6 cellular contexts compared by ENCODE assay signal in genomic region chr13:18702848-18703247, GRCh38.
DNase-seq lines count a peak whose midpoint lies in the region; ATAC-seq and TF ChIP-seq lines count a peak whose summit lies in the region.
"Not testable (repeated sequence)": the region's sequence is repeated elsewhere in the genome, so short reads cannot be mapped to it uniquely, and the experiment has no call there.

No MANE protein-coding gene starts in this region.

- intact Hi-C loops in Caco-2 (cut with micrococcal nuclease; ENCODE audit: unreplicated experiment); PC-3 (cut with micrococcal nuclease); MCF 10A (cut with micrococcal nuclease); left colon (cut with DNase I, micrococcal nuclease): not testable (repeated sequence)

- H3K27ac Mint-ChIP-seq in Caco-2 (ENCODE audit: unreplicated experiment), result not testable (repeated sequence)
- H3K27ac Mint-ChIP-seq in MCF 10A (ENCODE audit: low read depth, unreplicated experiment), result peak overlapping the region; percentile 19

- H3K27ac ChIP-seq in PC-3 (ENCODE audit: low read length), result not testable (repeated sequence)
- H3K27ac ChIP-seq in RWPE2 (ENCODE audit: poor library complexity, severe bottlenecking), result peak overlapping the region; percentile 34

- not testable (repeated sequence) for BruUV-seq in Caco-2 (replicated peaks; lab: Mats Ljungman, UMichigan); PC-3 (replicated peaks; lab: Mats Ljungman, UMichigan); MCF 10A (replicated peaks; lab: Mats Ljungman, UMichigan)

- TF ChIP-seq CTCF in Caco-2 (IDR thresholded peaks at IDR 0.05; ENCODE audit: insufficient read depth in 1 of 2, low read depth in 1 of 2, low read length in 1 of 2, severe bottlenecking in 1 of 2, unreplicated experiment in 1 of 2); PC-3 (conservative IDR thresholded peaks at IDR 0.05; ENCODE audit: low read depth, low read length); RWPE2 (IDR thresholded peaks at IDR 0.05; ENCODE audit: poor library complexity, severe bottlenecking); MCF 10A (IDR thresholded peaks at IDR 0.05; ENCODE audit: unreplicated experiment): not testable (repeated sequence)

- not testable (repeated sequence) for H3F3A ChIP-seq in PC-3 (ENCODE audit: low read length, unreplicated experiment)

- not testable (repeated sequence) for H3K4me2 ChIP-seq in PC-3 (ENCODE audit: low read length)

- H3K9me3 ChIP-seq in Caco-2; PC-3 (ENCODE audit: low read length); RWPE2 (ENCODE audit: severe bottlenecking): not testable (repeated sequence)

- not testable (repeated sequence) for H3K79me2 ChIP-seq in PC-3 (ENCODE audit: low read length)

- not testable (repeated sequence) for H3K27me3 ChIP-seq in Caco-2 (replicated peaks; ENCODE audit: control insufficient read depth, insufficient read depth, low read length); PC-3 (ENCODE audit: low read length); RWPE2 (ENCODE audit: insufficient read depth, poor library complexity, severe bottlenecking)

- H3K9ac ChIP-seq in PC-3 (ENCODE audit: low read length), result not testable (repeated sequence)

- H2AFZ ChIP-seq in PC-3 (ENCODE audit: low read length), result not testable (repeated sequence)

- not testable (repeated sequence) for H3K9me2 ChIP-seq in PC-3 (replicated peaks; ENCODE audit: low read length)

- H3K4me1 Mint-ChIP-seq in Caco-2 (ENCODE audit: low read depth, unreplicated experiment); MCF 10A (ENCODE audit: insufficient read depth, unreplicated experiment): not testable (repeated sequence)

- not testable (repeated sequence) for H3K4me3 ChIP-seq in Caco-2 (ENCODE audit: low read depth, low read length); PC-3 (ENCODE audit: low read length); RWPE2 (ENCODE audit: severe bottlenecking)

- H4K20me1 ChIP-seq in PC-3 (ENCODE audit: low read length), result not testable (repeated sequence)

- CTCF ChIA-PET in Caco-2 (lab: Charles Lee); PC-3 (lab: Charles Lee); MCF 10A (lab: Yijun Ruan, JAX): not testable (repeated sequence)

- DNase-seq in Caco-2, result peak; percentile 7 to 55
- DNase-seq in HT1080 (ENCODE audit: low read depth), result peak; percentile 4
- DNase-seq in PC-3, result peak; percentile 2
- not testable (repeated sequence) for DNase-seq in RWPE2 (ENCODE audit: low spot score); MCF 10A (ENCODE audit: unreplicated experiment); left colon

- ATAC-seq in PC-3, result not testable (repeated sequence)
- ATAC-seq in RWPE2 (ENCODE audit: low read depth), result peak; percentile 92
- peak; percentile 58 for ATAC-seq in left colon

- H3K4me1 ChIP-seq in Caco-2; PC-3 (ENCODE audit: insufficient read depth, low read length); RWPE2 (ENCODE audit: insufficient read depth, poor library complexity, severe bottlenecking): not testable (repeated sequence)

- H3K36me3 ChIP-seq in Caco-2 (ENCODE audit: control insufficient read depth, insufficient read depth, low read length); PC-3 (ENCODE audit: low read depth, low read length); RWPE2 (ENCODE audit: low read depth): not testable (repeated sequence)

- not testable (repeated sequence) for H3K9me3 Mint-ChIP-seq in Caco-2 (ENCODE audit: unreplicated experiment)
- H3K9me3 Mint-ChIP-seq in MCF 10A (ENCODE audit: unreplicated experiment), result peaks cover 13% of the 10 kb centered on the region

- H3K36me3 Mint-ChIP-seq in Caco-2 (ENCODE audit: insufficient read depth, unreplicated experiment); MCF 10A (ENCODE audit: insufficient read depth, unreplicated experiment): not testable (repeated sequence)

- not testable (repeated sequence) for H3K4me3 Mint-ChIP-seq in Caco-2 (ENCODE audit: unreplicated experiment); MCF 10A (ENCODE audit: unreplicated experiment)

- H3K27me3 Mint-ChIP-seq in Caco-2 (ENCODE audit: insufficient read depth, unreplicated experiment); MCF 10A (ENCODE audit: insufficient read depth, unreplicated experiment): not testable (repeated sequence)

- POLR2A ChIA-PET in Caco-2 (lab: Charles Lee); PC-3 (lab: Charles Lee; ENCODE audit: unreplicated experiment); MCF 10A (lab: Yijun Ruan, JAX): not testable (repeated sequence)
